In genomic region chr10:126268104-126268900, GRCh38 we compare ENCODE assay signal across 27 cellular contexts.
"Had no signal": no experiment of that assay in that cellular context is flagged by ENCODE, and none has a peak within 500 bp of the region (broad histone marks: within the 10 kb centered on the region; RNA-seq: fewer than 3 reads in every experiment).

No MANE protein-coding gene starts in this region.

- H3K36me3 ChIP-seq: cardiac muscle cell, heart right ventricle, left lung, lower lobe of right lung, right lobe of liver, suprapubic skin, tibial artery, upper lobe of right lung had no signal

- H3K4me1 ChIP-seq: body of pancreas, heart right ventricle, left lung, lower lobe of right lung, right lobe of liver, suprapubic skin, tibial artery, upper lobe of right lung had no signal

- H3K27me3 ChIP-seq: body of pancreas, cardiac muscle cell, dorsolateral prefrontal cortex, left lung, right lobe of liver, suprapubic skin, tibial artery, upper lobe of right lung had no signal

- ATAC-seq: activated CD8-positive, alpha-beta T cell treated with anti-CD3 and anti-CD28 coated beads for 36 hours; activated naive CD8-positive, alpha-beta T cell treated with anti-CD3 and anti-CD28 coated beads, Interleukin-2, amount 50 U/mL, for 24 hours; activated T-cell treated with anti-CD3 and anti-CD28 coated beads, Interleukin-2, amount 50 U/mL, for 4 hours; body of pancreas; heart right ventricle; left lung; lower lobe of right lung; natural killer cell; right lobe of liver; stimulated activated naive B cell treated with anti-CD40 and anti-IgM and Interleukin-4, amounts not matched to agents 10 μg/mL and 1 μg/mL and 100 μg/mL, for 72 hours; upper lobe of right lung had no signal

- H3K4me3 ChIP-seq: body of pancreas, cardiac muscle cell, coronary artery, dorsolateral prefrontal cortex, heart right ventricle, left lung, lower lobe of right lung, right lobe of liver, suprapubic skin, tibial artery, upper lobe of right lung had no signal

- DNase-seq: activated CD4-positive, alpha-beta T cell treated with anti-CD3 and anti-CD28 coated beads, Interleukin-2, amount 50 U/mL, for 1 hour; activated CD8-positive, alpha-beta T cell treated with anti-CD3 and anti-CD28 coated beads for 36 hours; activated naive CD8-positive, alpha-beta T cell treated with anti-CD3 and anti-CD28 coated beads, Interleukin-2, amount 50 U/mL, for 24 hours; activated T-cell treated with anti-CD3 and anti-CD28 coated beads, Interleukin-2, amount 50 U/mL, for 4 hours; body of pancreas; cerebellar nuclear complex; dorsolateral prefrontal cortex; effector memory CD4-positive, alpha-beta T cell; erythroblast; foreskin melanocyte; heart right ventricle; left lung; lower lobe of right lung; mesendoderm; natural killer cell; posterior cingulate gyrus; right lobe of liver; stimulated activated CD4-positive, alpha-beta T cell treated with anti-CD3 and anti-CD28 coated beads, Interleukin-12 subunit alpha, Interleukin-12 subunit beta, amount 100 ng/mL, for 4 hours; stimulated activated CD4-positive, alpha-beta T cell treated with anti-CD3 and anti-CD28 coated beads, Interleukin-4, amount 100 ng/mL, for 1 hour; stimulated activated naive B cell treated with anti-CD40 and anti-IgM and Interleukin-4, amounts not matched to agents 10 μg/mL and 1 μg/mL and 100 μg/mL, for 72 hours; SW 1271; T-helper 9 cell; tibial artery; upper lobe of right lung had no signal

- H3K9me3 ChIP-seq: body of pancreas, left lung, lower lobe of right lung, right lobe of liver, suprapubic skin, tibial artery, upper lobe of right lung had no signal

- H3K27ac ChIP-seq: body of pancreas, cardiac muscle cell, coronary artery, dorsolateral prefrontal cortex, heart right ventricle, left lung, lower lobe of right lung, right lobe of liver, suprapubic skin, tibial artery, upper lobe of right lung had no signal
